Comparison of ENCODE assay signal across 19 cellular contexts in genomic region chr11:11706022-11706421, GRCh38.
A peak's percentile ranks its signal among the peaks of the same experiment; 100 is the strongest.
DNase-seq lines count a peak whose midpoint lies in the region; ATAC-seq, FAIRE-seq and TF ChIP-seq lines count a peak whose summit lies in the region.
"Had no signal": no experiment of that assay in that cellular context is flagged by ENCODE, and none has a peak within 500 bp of the region (broad histone marks: within the 10 kb centered on the region; RNA-seq: fewer than 3 reads in every experiment).

No MANE protein-coding gene starts in this region.

- peak; percentile 28 for DNase-seq in NCI-H2171 treated with DMSO at 0.1 percent for 48 hours (lab: John Stamatoyannopoulos, UW)
- no peak for DNase-seq in NCI-H2171 (lab: John Stamatoyannopoulos, UW)
- DNase-seq in RCC 7860 (ENCODE audit: low spot score) = peak; percentile 8
- DNase-seq in glutamatergic neuron = peak; percentile 36
- DNase-seq in urothelium cell line (ENCODE audit: low spot score) = peak; percentile 33
- no peak for DNase-seq in MV-4-11 (lab: John Stamatoyannopoulos, UW)
- no peak for DNase-seq in T-cell
- DNase-seq in GM12891 (ENCODE audit: insufficient read length, low spot score) = no peak
- DNase-seq: activated CD4-positive, alpha-beta T cell treated with anti-CD3 and anti-CD28 coated beads, Interleukin-2, amount 50 U/mL, for 4 hours; activated naive CD8-positive, alpha-beta T cell treated with anti-CD3 and anti-CD28 coated beads, Interleukin-2, amount 10 ng/mL, durations not matched to agents 7 days and 5 days; activated T-cell treated with anti-CD3 and anti-CD28 coated beads, Interleukin-2, amount 50 U/mL, for 4 hours; dorsolateral prefrontal cortex; GOT3; NCI-H226; nephron progenitor cell; stimulated activated CD4-positive, alpha-beta T cell treated with anti-CD3 and anti-CD28 coated beads, Interleukin-4, amount 100 ng/mL, for 24 hours; thyroid gland had no signal

- no peak for TF ChIP-seq CTCF in glutamatergic neuron (IDR thresholded peaks at IDR 0.05; ENCODE audit: partially characterized antibody, unreplicated experiment)

- H3K4me3 Mint-ChIP-seq in glutamatergic neuron (ENCODE audit: unreplicated experiment) (no peak overlapping the region), T-cell (no peak overlapping the region)
- H3K4me3 Mint-ChIP-seq: activated naive CD8-positive, alpha-beta T cell treated with anti-CD3 and anti-CD28 coated beads, Interleukin-2, amount 10 ng/mL, durations not matched to agents 7 days and 5 days; activated T-cell treated with anti-CD3 and anti-CD28 coated beads, Interleukin-2, amount 50 U/mL, for 4 hours; CD14-positive monocyte had no signal

- H3K27me3 Mint-ChIP-seq in glutamatergic neuron (ENCODE audit: unreplicated experiment) (peaks cover 6% of the 10 kb centered on the region), T-cell (peaks cover 7 to 22% of the 10 kb centered on the region in 2 donors)

- H3K36me3 Mint-ChIP-seq in glutamatergic neuron (ENCODE audit: unreplicated experiment) (peaks cover 4% of the 10 kb centered on the region), T-cell (no peaks in the 10 kb centered on the region)
- H3K36me3 Mint-ChIP-seq: activated naive CD8-positive, alpha-beta T cell treated with anti-CD3 and anti-CD28 coated beads, Interleukin-2, amount 10 ng/mL, durations not matched to agents 7 days and 5 days; CD14-positive monocyte had no signal

- TF ChIP-seq POLR2A in GM12891 (IDR thresholded peaks at IDR 0.05; ENCODE audit: low read depth, low read length) = no peak

- POLR2A ChIA-PET in T-cell (lab: Charles Lee) = no interaction called here

- CTCF ChIA-PET in T-cell (lab: Charles Lee) = no interaction called here

- H3K4me1 Mint-ChIP-seq in glutamatergic neuron (ENCODE audit: low read depth, unreplicated experiment) = peaks cover 43% of the 10 kb centered on the region
- H3K4me1 Mint-ChIP-seq in T-cell = peaks cover 0 to 7% (median 0%) of the 10 kb centered on the region in 3 donors
- H3K4me1 Mint-ChIP-seq: activated naive CD8-positive, alpha-beta T cell treated with anti-CD3 and anti-CD28 coated beads, Interleukin-2, amount 10 ng/mL, durations not matched to agents 7 days and 5 days; CD14-positive monocyte had no signal

- FAIRE-seq in RCC 7860 (lab: Jason Lieb, UNC) = no peak
- no peak for FAIRE-seq in urothelium cell line (lab: Jason Lieb, UNC)
- no peak for FAIRE-seq in GM12891 (lab: Jason Lieb, UNC)
- FAIRE-seq: A204.1 had no signal

- ATAC-seq in T-cell (replicated peaks in 1 of 4) = no peak
- ATAC-seq: activated T-cell treated with anti-CD3 and anti-CD28 coated beads, Interleukin-2, amount 50 U/mL, for 4 hours had no signal

- H3K9me3 Mint-ChIP-seq in glutamatergic neuron (ENCODE audit: unreplicated experiment) (no peaks in the 10 kb centered on the region), T-cell (no peaks in the 10 kb centered on the region)
- H3K9me3 Mint-ChIP-seq: activated naive CD8-positive, alpha-beta T cell treated with anti-CD3 and anti-CD28 coated beads, Interleukin-2, amount 10 ng/mL, durations not matched to agents 7 days and 5 days; activated T-cell treated with anti-CD3 and anti-CD28 coated beads, Interleukin-2, amount 50 U/mL, for 4 hours; nephron progenitor cell had no signal

- H3K27ac Mint-ChIP-seq in glutamatergic neuron (ENCODE audit: unreplicated experiment) (no peak overlapping the region), T-cell (no peak overlapping the region)
- H3K27ac Mint-ChIP-seq: activated naive CD8-positive, alpha-beta T cell treated with anti-CD3 and anti-CD28 coated beads, Interleukin-2, amount 10 ng/mL, durations not matched to agents 7 days and 5 days; CD14-positive monocyte had no signal

TF ChIP-seq in GM12891, 5 proteins besides CTCF, POLR2A, EP300 and RAD21:
- TF ChIP-seq PAX5 (IDR thresholded peaks at IDR 0.05; ENCODE audit: insufficient read depth, low read length, severe bottlenecking) = no peak
- TF ChIP-seq POLR2AphosphoS5 (IDR thresholded peaks at IDR 0.05; ENCODE audit: low read depth, low read length) = no peak
- TF ChIP-seq POU2F2 (IDR thresholded peaks at IDR 0.05; ENCODE audit: low read depth, low read length) = no peak
- TF ChIP-seq TAF1 (IDR thresholded peaks at IDR 0.05; ENCODE audit: low read depth, low read length) = no peak
- TF ChIP-seq SPI1 (IDR thresholded peaks at IDR 0.05; ENCODE audit: low read depth, low read length) = no peak

Comparison
In these comparisons a context has a peak if more than half of its experiments do, and no peak if none do; other contexts are left out.
1. DNase-seq: peak in NCI-H2171 treated with DMSO at 0.1 percent for 48 hours (single experiment), RCC 7860 (single experiment), glutamatergic neuron (single experiment) and urothelium cell line (single experiment); none in NCI-H2171 (single experiment), MV-4-11 (single experiment), T-cell (0 of 34) and GM12891 (single experiment).